ENCODE assay signal across 16 cellular contexts in genomic region chr2:9307505-9307904, GRCh38.
DNase-seq lines count a peak whose midpoint lies in the region; ATAC-seq, FAIRE-seq and TF ChIP-seq lines count a peak whose summit lies in the region.
"Had no signal": no experiment of that assay in that cellular context is flagged by ENCODE, and none has a peak within 500 bp of the region (broad histone marks: within the 10 kb centered on the region; RNA-seq: fewer than 3 reads in every experiment).

No MANE protein-coding gene starts in this region.

- H4K20me1 ChIP-seq in OCI-LY7 (ENCODE audit: insufficient read depth, low read length), result no peaks in the 10 kb centered on the region

- H3K9me3 ChIP-seq in heart left ventricle (no peaks in the 10 kb centered on the region), transverse colon (no peaks in the 10 kb centered on the region), OCI-LY7 (ENCODE audit: low read length) (no peaks in the 10 kb centered on the region)

- no peaks in the 10 kb centered on the region for H3K9me3 Mint-ChIP-seq in chondrocyte (ENCODE audit: low read depth)
- H3K9me3 Mint-ChIP-seq: stimulated activated naive CD8-positive, alpha-beta T cell treated with anti-CD3 and anti-CD28 coated beads, Interleukin-15, Interleukin-2, amounts not matched to agents 100 ng/mL and 50 ng/mL, for 24 hours had no signal

- H3K36me3 ChIP-seq in heart left ventricle, result no peaks in the 10 kb centered on the region
- no peaks in the 10 kb centered on the region for H3K36me3 ChIP-seq in transverse colon
- no peaks in the 10 kb centered on the region for H3K36me3 ChIP-seq in OCI-LY7 (ENCODE audit: insufficient read depth, low read length)
- H3K36me3 ChIP-seq: brain microvascular endothelial cell had no signal

- in situ Hi-C loops in transverse colon (cut with MboI; ENCODE audit: low pct_ligation_motif_present in 1 of 4, low pct_unique_long_range_greater_than_20kb in 1 of 4, low sequenced_read_pairs in 3 of 4), result no loop called here

- TF ChIP-seq CTCF in heart left ventricle (IDR thresholded peaks at IDR 0.05) (no peak), chondrocyte (IDR thresholded peaks at IDR 0.05) (no peak), transverse colon (IDR thresholded peaks at IDR 0.05) (no peak), OCI-LY7 (conservative IDR thresholded peaks at IDR 0.05; ENCODE audit: low read length) (no peak)

- no peak overlapping the region for H3K4me2 ChIP-seq in OCI-LY7 (ENCODE audit: low read length)

- no peak for TF ChIP-seq EP300 in transverse colon (IDR thresholded peaks at IDR 0.05; ENCODE audit: low read depth)

- no peak overlapping the region for H3K4me3 Mint-ChIP-seq in chondrocyte (ENCODE audit: unreplicated experiment)
- H3K4me3 Mint-ChIP-seq: stimulated activated naive CD8-positive, alpha-beta T cell treated with anti-CD3 and anti-CD28 coated beads, Interleukin-15, Interleukin-2, amounts not matched to agents 100 ng/mL and 50 ng/mL, for 24 hours had no signal

- no peak overlapping the region for H2AFZ ChIP-seq in OCI-LY7 (ENCODE audit: low read length)

- no peaks in the 10 kb centered on the region for H3K9me2 ChIP-seq in OCI-LY7 (ENCODE audit: insufficient read depth, low read length)

- FAIRE-seq in GM19239 (lab: Jason Lieb, UNC), result no peak
- FAIRE-seq: K562 had no signal

- no peaks in the 10 kb centered on the region for H3K79me2 ChIP-seq in OCI-LY7 (ENCODE audit: insufficient read depth, low read depth, low read length)

- intact Hi-C loops in heart left ventricle (cut with DNase I), result no loop called here
- intact Hi-C loops in Right ventricle myocardium inferior (cut with DNase I), result no loop called here
- intact Hi-C loops in transverse colon (cut with DNase I; ENCODE audit: low total_unique reads), result no loop called here
- intact Hi-C loops in OCI-LY7 (cut with micrococcal nuclease; ENCODE audit: unreplicated experiment), result no loop called here

- ATAC-seq in heart left ventricle, result no peak
- no peak for ATAC-seq in Right ventricle myocardium inferior
- no peak for ATAC-seq in GM18907 (IDR thresholded peaks at IDR 0.05; ENCODE audit: unreplicated experiment)
- ATAC-seq: K562 had no signal

- H3K27me3 ChIP-seq in heart left ventricle (no peaks in the 10 kb centered on the region), transverse colon (no peaks in the 10 kb centered on the region)
- H3K27me3 ChIP-seq: brain microvascular endothelial cell had no signal

- H3K27ac ChIP-seq in heart left ventricle, result peak overlapping the region in 8 of 12 donors; percentile 6 to 53 (median 28)
- peak overlapping the region; percentile 22 to 61 (median 38) for H3K27ac ChIP-seq in transverse colon
- H3K27ac ChIP-seq in OCI-LY7 (ENCODE audit: low read depth, low read length, poor library complexity, severe bottlenecking), result no peak overlapping the region
- H3K27ac ChIP-seq: brain microvascular endothelial cell had no signal

- H3K27ac Mint-ChIP-seq in chondrocyte (ENCODE audit: unreplicated experiment), result peak overlapping the region; percentile 76
- H3K27ac Mint-ChIP-seq: stimulated activated naive CD8-positive, alpha-beta T cell treated with anti-CD3 and anti-CD28 coated beads, Interleukin-15, Interleukin-2, amounts not matched to agents 100 ng/mL and 50 ng/mL, for 24 hours had no signal

- WGBS in heart left ventricle, 4 donors, result 86 to 92% (median 88%) methylated on average over 6 of the region's 6 CpGs
- 81% methylated on average over 6 of the region's 6 CpGs; no CpG with 5 or more reads in 1 of the 2 donors for WGBS in transverse colon (ENCODE audit: low coverage in 1 of 2), 2 donors

- CTCF ChIA-PET in OCI-LY7 (lab: Charles Lee; ENCODE audit: unreplicated experiment), result interaction anchor here (1.1 kb wide), 1 partner anchor 30 kb away, joined by 3 read pairs; no protein-coding TSS in a partner anchor

- no TSS peak for BruUV-seq in OCI-LY7 (replicated peaks; lab: Mats Ljungman, UMichigan)

- DNase-seq in heart left ventricle, result no peak
- DNase-seq in Right ventricle myocardium inferior (ENCODE audit: missing footprints), result no peak
- DNase-seq in chondrocyte (ENCODE audit: low spot score), result no peak
- DNase-seq in occipital lobe (lab: John Stamatoyannopoulos, UW), result peak; percentile 17
- DNase-seq in transverse colon, result no peak
- no peak for DNase-seq in OCI-LY7 (ENCODE audit: low spot score)
- DNase-seq in GM19239 (ENCODE audit: insufficient read length, low spot score), result no peak
- DNase-seq: 8988T, activated gamma-delta T cell, brain microvascular endothelial cell, DND-41, foreskin melanocyte, NCI-H1105 had no signal

- peaks cover 58% of the 10 kb centered on the region for H3K4me1 Mint-ChIP-seq in chondrocyte (ENCODE audit: low read depth)

- no peak overlapping the region for H3K4me3 ChIP-seq in heart left ventricle
- H3K4me3 ChIP-seq in transverse colon, result no peak overlapping the region
- H3K4me3 ChIP-seq in OCI-LY7 (ENCODE audit: low read depth, low read length, poor library complexity, severe bottlenecking), result no peak overlapping the region
- H3K4me3 ChIP-seq: K562 had no signal

- POLR2A ChIA-PET in OCI-LY7 (lab: Charles Lee), result interaction anchor here (0.7 kb wide), 1 partner anchor 457 kb away, joined by 3 read pairs; no protein-coding TSS in a partner anchor

- H3K36me3 Mint-ChIP-seq in chondrocyte (ENCODE audit: low read depth), result peaks cover 2% of the 10 kb centered on the region

- TF ChIP-seq POLR2A in heart left ventricle (IDR thresholded peaks at IDR 0.05) (no peak), transverse colon (IDR thresholded peaks at IDR 0.05) (no peak)

- H3K4me1 ChIP-seq in heart left ventricle (peaks cover 9 to 65% (median 49%) of the 10 kb centered on the region in 12 donors), transverse colon (peaks cover 16 to 34% (median 24%) of the 10 kb centered on the region in 4 donors), OCI-LY7 (ENCODE audit: insufficient read depth, low read length, poor library complexity, severe bottlenecking) (no peaks in the 10 kb centered on the region)

- H3K27me3 Mint-ChIP-seq in chondrocyte (ENCODE audit: low read depth), result no peaks in the 10 kb centered on the region
- H3K27me3 Mint-ChIP-seq: stimulated activated naive CD8-positive, alpha-beta T cell treated with anti-CD3 and anti-CD28 coated beads, Interleukin-15, Interleukin-2, amounts not matched to agents 100 ng/mL and 50 ng/mL, for 24 hours had no signal
